In the genomic region with DNA sequence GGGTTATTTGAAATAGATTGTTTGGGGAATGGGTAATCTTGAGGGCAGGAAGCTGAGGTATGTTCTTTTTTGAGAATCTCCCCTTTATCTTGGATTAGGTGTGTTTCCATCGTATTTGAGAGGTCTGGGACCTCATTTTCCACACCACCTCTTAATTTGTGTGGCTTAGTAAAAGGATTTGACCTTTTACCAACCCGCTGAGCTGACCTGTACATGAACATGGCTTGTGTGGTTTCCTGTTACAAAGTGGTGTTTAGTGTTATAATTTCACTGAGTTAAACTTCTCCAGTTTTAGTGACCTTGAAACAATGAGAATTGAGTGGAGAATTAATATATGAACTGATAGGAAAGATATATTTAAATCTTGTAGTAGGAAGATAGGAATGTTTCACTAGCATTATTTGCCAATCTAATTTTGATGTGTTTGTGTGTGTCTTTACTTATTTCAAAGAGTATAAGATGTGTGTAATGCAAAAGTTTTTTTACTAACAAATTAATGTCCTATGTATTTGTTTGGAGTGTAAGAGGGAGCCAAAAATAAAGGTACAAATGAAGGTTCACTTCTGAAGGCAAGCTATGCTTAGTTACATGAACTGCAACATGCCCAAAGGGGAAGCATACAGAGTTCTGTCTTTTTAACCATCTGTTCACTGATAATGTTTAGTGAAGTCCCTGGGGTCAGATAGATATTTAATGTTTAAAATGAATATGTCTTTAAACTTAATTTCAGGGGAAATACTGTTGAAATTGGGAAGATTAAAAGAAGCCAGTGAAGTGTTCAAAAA, we compare ENCODE assay signal across 17 cellular contexts. TPM values are rescaled to one million over a fixed set of nuclear protein-coding genes. Genes with fewer than 3 reads are reported as not detected.
A peak's percentile ranks its signal among the peaks of the same experiment; 100 is the strongest.
DNase-seq lines count a peak whose midpoint lies in the region; ATAC-seq and TF ChIP-seq lines count a peak whose summit lies in the region.
"Had no signal": no experiment of that assay in that cellular context is flagged by ENCODE, and none has a peak within 500 bp of the region (broad histone marks: within the 10 kb centered on the region; RNA-seq: fewer than 3 reads in every experiment).

No MANE protein-coding gene starts in this region.

- no peak for ATAC-seq in HG02642 (IDR thresholded peaks at IDR 0.05; ENCODE audit: poor library complexity, unreplicated experiment)
- ATAC-seq: A549; GM23338; Panc1; SK-N-SH treated with all-trans-retinoic acid at 6 μM for 48 hours; stimulated activated effector memory CD8-positive, alpha-beta T cell treated with anti-CD3 and anti-CD28 coated beads, Interleukin-12 subunit alpha, Interleukin-12 subunit beta, amount 100 ng/mL, for 72 hours had no signal

- in situ Hi-C loops in KBM-7 (cut with MboI; ENCODE audit: low pct_unique_long_range_greater_than_20kb, low sequenced_read_pairs) = no loop called here

- H3K27me3 Mint-ChIP-seq in activated CD4-positive, alpha-beta T cell treated with anti-CD3 and anti-CD28 coated beads, Interleukin-2, amount 10 ng/mL, durations not matched to agents 24 days and 14 days = no peaks in the 10 kb centered on the region
- H3K27me3 Mint-ChIP-seq in progenitor cell of endocrine pancreas = no peaks in the 10 kb centered on the region
- H3K27me3 Mint-ChIP-seq: type B pancreatic cell had no signal

- intact Hi-C loops in activated CD4-positive, alpha-beta T cell treated with anti-CD3 and anti-CD28 coated beads, Interleukin-2, amount 10 ng/mL, durations not matched to agents 24 days and 14 days (cut with micrococcal nuclease) = no loop called here

- peaks cover 36% of the 10 kb centered on the region for H3K36me3 Mint-ChIP-seq in activated CD4-positive, alpha-beta T cell treated with anti-CD3 and anti-CD28 coated beads, Interleukin-2, amount 10 ng/mL, durations not matched to agents 24 days and 14 days (ENCODE audit: low read depth)
- H3K36me3 Mint-ChIP-seq in progenitor cell of endocrine pancreas (ENCODE audit: insufficient read depth) = peaks cover 20% of the 10 kb centered on the region

- H3K4me3 Mint-ChIP-seq in activated CD4-positive, alpha-beta T cell treated with anti-CD3 and anti-CD28 coated beads, Interleukin-2, amount 10 ng/mL, durations not matched to agents 24 days and 14 days = no peak overlapping the region
- H3K4me3 Mint-ChIP-seq in progenitor cell of endocrine pancreas (ENCODE audit: low read depth) = no peak overlapping the region
- H3K4me3 Mint-ChIP-seq: GM23338; stimulated activated effector memory CD8-positive, alpha-beta T cell treated with anti-CD3 and anti-CD28 coated beads, Interleukin-12 subunit alpha, Interleukin-12 subunit beta, amount 100 ng/mL, for 72 hours; type B pancreatic cell had no signal

- no peaks in the 10 kb centered on the region for H3K9me3 Mint-ChIP-seq in activated CD4-positive, alpha-beta T cell treated with anti-CD3 and anti-CD28 coated beads, Interleukin-2, amount 10 ng/mL, durations not matched to agents 24 days and 14 days
- H3K9me3 Mint-ChIP-seq in progenitor cell of endocrine pancreas (ENCODE audit: low read depth) = no peaks in the 10 kb centered on the region
- H3K9me3 Mint-ChIP-seq: GM23338; stimulated activated effector memory CD8-positive, alpha-beta T cell treated with anti-CD3 and anti-CD28 coated beads, Interleukin-12 subunit alpha, Interleukin-12 subunit beta, amount 100 ng/mL, for 72 hours; type B pancreatic cell had no signal

- H3K27ac Mint-ChIP-seq in activated CD4-positive, alpha-beta T cell treated with anti-CD3 and anti-CD28 coated beads, Interleukin-2, amount 10 ng/mL, durations not matched to agents 24 days and 14 days = peak overlapping the region; percentile 9
- H3K27ac Mint-ChIP-seq in progenitor cell of endocrine pancreas = peak overlapping the region; percentile 45
- H3K27ac Mint-ChIP-seq: GM23338; stimulated activated effector memory CD8-positive, alpha-beta T cell treated with anti-CD3 and anti-CD28 coated beads, Interleukin-12 subunit alpha, Interleukin-12 subunit beta, amount 100 ng/mL, for 72 hours; type B pancreatic cell had no signal

- TF ChIP-seq CTCF in progenitor cell of endocrine pancreas (IDR thresholded peaks at IDR 0.05; ENCODE audit: unreplicated experiment) = no peak

- H3K4me1 Mint-ChIP-seq in activated CD4-positive, alpha-beta T cell treated with anti-CD3 and anti-CD28 coated beads, Interleukin-2, amount 10 ng/mL, durations not matched to agents 24 days and 14 days = peaks cover 12% of the 10 kb centered on the region
- peaks cover 4% of the 10 kb centered on the region for H3K4me1 Mint-ChIP-seq in progenitor cell of endocrine pancreas (ENCODE audit: low read depth)
- H3K4me1 Mint-ChIP-seq: GM23338 had no signal

- peak; percentile 29 for DNase-seq in activated CD4-positive, alpha-beta T cell treated with anti-CD3 and anti-CD28 coated beads, Interleukin-2, amount 10 ng/mL, durations not matched to agents 24 days and 14 days
- DNase-seq in activated CD4-positive, alpha-beta T cell treated with anti-CD3 and anti-CD28 coated beads for 1 hour = no peak
- DNase-seq in MV-4-11 (lab: John Stamatoyannopoulos, UW) (peak; percentile 14), dermis blood vessel endothelial cell (peak; percentile 27), progenitor cell of endocrine pancreas (ENCODE audit: low spot score, unreplicated experiment) (no peak), KBM-7 (no peak)
- DNase-seq in stimulated activated CD4-positive, alpha-beta T cell treated with anti-CD3 and anti-CD28 coated beads, Interleukin-4, amount 100 ng/mL, for 1 hour = no peak
- DNase-seq: NCI-H2107, ovary, small intestine had no signal

RNA-seq across cellular contexts. Expression of a gene that starts 17.1 kb away (rescaled TPM):
- 30.3 and 31.2 TPM in 2 replicates for total RNA-seq in activated CD4-positive, alpha-beta T cell treated with anti-CD3 and anti-CD28 coated beads, Interleukin-2, amount 10 ng/mL, durations not matched to agents 24 days and 14 days
- 10.0 and 12.8 TPM in 2 replicates for total RNA-seq in dermis blood vessel endothelial cell
- 48.4 and 51.1 TPM in 2 replicates for total RNA-seq in progenitor cell of endocrine pancreas

Comparison
In these comparisons a context has a peak if more than half of its experiments do, and no peak if none do; other contexts are left out.
1. DNase-seq: peak in activated CD4-positive, alpha-beta T cell treated with anti-CD3 and anti-CD28 coated beads, Interleukin-2, amount 10 ng/mL, durations not matched to agents 24 days and 14 days (single experiment), MV-4-11 (single experiment) and dermis blood vessel endothelial cell (single experiment); none in activated CD4-positive, alpha-beta T cell treated with anti-CD3 and anti-CD28 coated beads for 1 hour (single experiment), progenitor cell of endocrine pancreas (single experiment), KBM-7 (single experiment) and stimulated activated CD4-positive, alpha-beta T cell treated with anti-CD3 and anti-CD28 coated beads, Interleukin-4, amount 100 ng/mL, for 1 hour (single experiment).